ENCODE assay signal across 8 cellular contexts in the genomic region with DNA sequence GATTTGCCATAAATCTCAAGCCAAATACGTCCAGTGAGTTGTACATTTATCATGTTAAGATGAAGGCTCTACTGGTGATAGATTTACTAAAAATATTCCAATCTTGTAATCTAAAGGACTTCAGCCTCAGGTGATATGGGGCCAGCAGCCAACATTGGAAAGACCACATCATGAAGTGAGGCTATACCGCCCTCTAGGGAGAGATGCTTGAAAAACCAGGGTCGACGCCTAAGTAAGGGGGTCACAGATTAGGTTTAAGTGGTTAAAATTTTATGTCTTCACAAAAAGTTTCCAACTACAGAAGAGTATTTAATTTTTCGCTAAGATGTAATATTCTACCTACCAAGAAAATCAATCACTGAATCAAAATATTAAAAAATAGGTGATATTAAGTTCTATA. TPM values are rescaled to one million over a fixed set of nuclear protein-coding genes. Genes with fewer than 3 reads are reported as not detected.
DNase-seq lines count a peak whose midpoint lies in the region; ATAC-seq, FAIRE-seq and TF ChIP-seq lines count a peak whose summit lies in the region.

No MANE protein-coding gene starts in this region.

- H2BK5ac ChIP-seq in H1 (ENCODE audit: low read depth, low read length), result no peak overlapping the region

- POLR2A ChIA-PET in H1 (lab: Charles Lee; ENCODE audit: partially characterized antibody), result no interaction called here

- H4K20me1 ChIP-seq in MM.1S (ENCODE audit: insufficient read depth, low read length), result no peaks in the 10 kb centered on the region
- H4K20me1 ChIP-seq in H1 (replicated peaks in 1 of 2; ENCODE audit: control insufficient read depth in 1 of 2, insufficient read depth in 2 of 2, low read length in 2 of 2), result no peaks in the 10 kb centered on the region

- H3K9ac ChIP-seq in MM.1S (ENCODE audit: low read length) (no peak overlapping the region), H1 (replicated peaks in 1 of 4; ENCODE audit: extremely low read depth in 1 of 4, low read depth in 3 of 4, low read length in 3 of 4) (no peak overlapping the region)

- no peak overlapping the region for H3K18ac ChIP-seq in H1 (ENCODE audit: extremely low read depth, low read length)

- H3K4me3 ChIP-seq in cardiac muscle cell, result no peak overlapping the region
- H3K4me3 ChIP-seq in heart right ventricle, result no peak overlapping the region
- no peak overlapping the region for H3K4me3 ChIP-seq in MM.1S (ENCODE audit: low read length)
- no peak overlapping the region for H3K4me3 ChIP-seq in H1 (ENCODE audit: extremely low read depth in 1 of 4, insufficient read depth in 2 of 4, low read depth in 3 of 4, low read length in 4 of 4)
- no peak overlapping the region for H3K4me3 ChIP-seq in transverse colon
- H3K4me3 ChIP-seq in aorta (ENCODE audit: low read length in 2 of 2), result no peak overlapping the region

- no peaks in the 10 kb centered on the region; the same call in 1 of the 2 replicates for H3F3A ChIP-seq in MM.1S (ENCODE audit: insufficient read depth, low read length)

- WGBS in heart right ventricle, 2 donors, result 39% methylated on average over 5 of the region's 5 CpGs
- whole genome bisulfite sequencing in H1 (ENCODE audit: extremely low coverage in 1 of 2, insufficient coverage in 1 of 2, insufficient read length in 1 of 2, insufficient replicate concordance in 2 of 2, low coverage in 1 of 2, low lambda C conversion rate in 2 of 2, missing lambda C conversion rate in 1 of 2), 2 experiments, result 30% methylated on average over 5 of the region's 5 CpGs; no CpG with 5 or more reads in 1 of the 2 experiments
- 71 to 78% methylated on average over 2 to 5 of the region's 5 CpGs for WGBS in transverse colon (ENCODE audit: low coverage in 1 of 2), 2 donors
- WGBS in aorta, 2 donors, result 71 to 73% methylated on average over 5 of the region's 5 CpGs

- H4K5ac ChIP-seq in H1 (ENCODE audit: insufficient read length, low read depth, low read length), result no peak overlapping the region

- H3K4me2 ChIP-seq in MM.1S (ENCODE audit: low read depth, low read length) (peak overlapping the region; percentile 33; the same call in 1 of the 2 replicates), H1 (ENCODE audit: insufficient read depth in 1 of 2, low read depth in 2 of 2, low read length in 2 of 2) (no peak overlapping the region)

- H3K23ac ChIP-seq in H1 (ENCODE audit: insufficient read length), result no peak overlapping the region

- H2AFZ ChIP-seq in MM.1S (ENCODE audit: low read length) (no peak overlapping the region), H1 (ENCODE audit: low read length) (no peak overlapping the region; the same call in 1 of the 2 replicates)

- no peak overlapping the region for H3K14ac ChIP-seq in H1 (ENCODE audit: insufficient read length)

- no peak for TF ChIP-seq POLR2A in H1 (IDR thresholded peaks at IDR 0.05; ENCODE audit: control extremely low read depth in 1 of 2, low read depth in 2 of 2, low read length in 2 of 2)
- TF ChIP-seq POLR2A in transverse colon (IDR thresholded peaks at IDR 0.05), result no peak

- H3K36me3 ChIP-seq in cardiac muscle cell (no peaks in the 10 kb centered on the region), heart right ventricle (no peaks in the 10 kb centered on the region), MM.1S (replicated peaks; ENCODE audit: insufficient read depth, low read length) (no peaks in the 10 kb centered on the region), H1 (ENCODE audit: control insufficient read depth in 2 of 4, insufficient read depth in 4 of 4, low read length in 3 of 4) (no peaks in the 10 kb centered on the region), transverse colon (no peaks in the 10 kb centered on the region), aorta (ENCODE audit: control insufficient read depth in 1 of 2, insufficient read depth in 2 of 2, low read length in 1 of 2) (no peaks in the 10 kb centered on the region)

- intact Hi-C loops in heart right ventricle (cut with DNase I) (loop anchor here in 3 of 10 donors (10.0 kb wide), 2 partner anchors 204 to 654 kb away; no protein-coding TSS in a partner anchor), transverse colon (cut with DNase I; ENCODE audit: low total_unique reads) (no loop called here), aorta (cut with DNase I) (no loop called here)

- H2BK12ac ChIP-seq in H1 (ENCODE audit: low read depth, low read length), result no peak overlapping the region

- DNase-seq in cardiac muscle cell (ENCODE audit: low read depth in 1 of 2, low spot score in 1 of 2) (peak; percentile 23 to 34), heart right ventricle (no peak), MM.1S (peak; percentile 14), H1 (ENCODE audit: low read depth in 1 of 2, low spot score in 2 of 2) (peak in 1 of 2 experiments; percentile 54), transverse colon (no peak), aorta (no peak), OCI-M2 (lab: John Stamatoyannopoulos, UW; ENCODE audit: unreplicated experiment) (no peak)

- H2BK120ac ChIP-seq in H1 (replicated peaks; ENCODE audit: low read depth, low read length), result no peak overlapping the region

- no peak overlapping the region for H3K56ac ChIP-seq in H1 (replicated peaks; ENCODE audit: insufficient read length, low read depth, low read length)

- H3K79me2 ChIP-seq in MM.1S (ENCODE audit: low read length), result peaks cover 93% of the 10 kb centered on the region
- no peaks in the 10 kb centered on the region for H3K79me2 ChIP-seq in H1 (ENCODE audit: control insufficient read depth in 1 of 2, insufficient read depth in 2 of 2, low read length in 2 of 2)

- H3K4me1 ChIP-seq in cardiac muscle cell (ENCODE audit: low read depth) (peaks cover 8% of the 10 kb centered on the region), heart right ventricle (peaks cover 0 to 3% (median 0%) of the 10 kb centered on the region in 9 donors), MM.1S (ENCODE audit: low read length) (peaks cover 26% of the 10 kb centered on the region), H1 (replicated peaks in 1 of 4; ENCODE audit: control insufficient read depth in 3 of 4, insufficient read depth in 4 of 4, low read length in 3 of 4) (peaks cover 0 to 3% (median 0%) of the 10 kb centered on the region in 4 experiments; a peak in 3 of 7 replicates), transverse colon (peaks cover 0 to 19% (median 2%) of the 10 kb centered on the region in 4 donors), aorta (ENCODE audit: control insufficient read depth in 1 of 2, insufficient read depth in 2 of 2, low read length in 2 of 2) (no peaks in the 10 kb centered on the region)

- TF ChIP-seq RAD21 in H1 (IDR thresholded peaks at IDR 0.05 in 1 of 2, conservative IDR thresholded peaks at IDR 0.05 in 1 of 2; ENCODE audit: low read depth in 2 of 2, low read length in 2 of 2), result peak; percentile 80 to 85

- no peak overlapping the region for H4K91ac ChIP-seq in H1 (replicated peaks; ENCODE audit: insufficient read length, low read length)

- ATAC-seq in heart right ventricle (no peak), aorta (ENCODE audit: low FRiP score) (no peak), HG02588 (IDR thresholded peaks at IDR 0.05; ENCODE audit: unreplicated experiment) (no peak)

- no peak overlapping the region for H2AK5ac ChIP-seq in H1 (ENCODE audit: low read depth, low read length)

- TF ChIP-seq EP300 in H1 (IDR thresholded peaks at IDR 0.05; ENCODE audit: borderline replicate concordance in 1 of 2, low read depth in 2 of 2, low read length in 2 of 2), result no peak
- TF ChIP-seq EP300 in transverse colon (IDR thresholded peaks at IDR 0.05; ENCODE audit: low read depth), result no peak

- FAIRE-seq in H1 (lab: Jason Lieb, UNC), result peak; percentile 91

- TF ChIP-seq CTCF in cardiac muscle cell (IDR thresholded peaks at IDR 0.05; ENCODE audit: low read depth, low read length) (peak; percentile 46), heart right ventricle (IDR thresholded peaks at IDR 0.05) (peak in 2 of 9 donors; percentile 6 to 39), MM.1S (IDR thresholded peaks at IDR 0.05; ENCODE audit: low read length) (peak; percentile 57), H1 (IDR thresholded peaks at IDR 0.05; ENCODE audit: control extremely low read depth in 1 of 3, insufficient read depth in 1 of 3, low read depth in 1 of 3, low read length in 3 of 3) (peak; percentile 36 to 70 (median 68)), transverse colon (IDR thresholded peaks at IDR 0.05) (peak in 3 of 5 experiments; percentile 18 to 20 (median 20))

- H3K4ac ChIP-seq in H1 (replicated peaks; ENCODE audit: insufficient read length, low read depth, low read length), result no peak overlapping the region

- no peaks in the 10 kb centered on the region for H3K79me1 ChIP-seq in H1 (ENCODE audit: low read depth, low read length)

- no peaks in the 10 kb centered on the region for H3K9me2 ChIP-seq in MM.1S (replicated peaks; ENCODE audit: insufficient read depth, low read length)

- H3K23me2 ChIP-seq in H1 (ENCODE audit: low read depth, low read length), result no peaks in the 10 kb centered on the region

- CTCF ChIA-PET in H1 (lab: Charles Lee; ENCODE audit: partially characterized antibody), result interaction anchor here (0.6 to 3.4 kb wide), 30 partner anchors 9 to 1833 kb away, joined by 3 to 15 read pairs (median 4); a partner anchor contains a TSS

- H2BK15ac ChIP-seq in H1 (ENCODE audit: low read length), result no peak overlapping the region

- no peaks in the 10 kb centered on the region for H3K9me3 ChIP-seq in cardiac muscle cell (ENCODE audit: low read depth)
- H3K9me3 ChIP-seq in heart right ventricle, result no peaks in the 10 kb centered on the region
- H3K9me3 ChIP-seq in MM.1S (replicated peaks; ENCODE audit: insufficient read depth, low read length), result no peaks in the 10 kb centered on the region
- no peaks in the 10 kb centered on the region for H3K9me3 ChIP-seq in H1 (ENCODE audit: insufficient read depth in 2 of 2, low read depth in 1 of 2, low read length in 1 of 2)
- no peaks in the 10 kb centered on the region for H3K9me3 ChIP-seq in transverse colon
- H3K9me3 ChIP-seq in aorta (ENCODE audit: control insufficient read depth, low read length), result no peaks in the 10 kb centered on the region

- no peak overlapping the region for H4K8ac ChIP-seq in H1 (ENCODE audit: extremely low read depth, insufficient read depth, low read length)

- in situ Hi-C loops in transverse colon (cut with MboI; ENCODE audit: low pct_ligation_motif_present in 1 of 4, low pct_unique_long_range_greater_than_20kb in 1 of 4, low sequenced_read_pairs in 3 of 4), result loop anchor here in 1 of 4 donors (10.0 kb wide), 1 partner anchor 214 kb away; no protein-coding TSS in a partner anchor

- H3K27me3 ChIP-seq in cardiac muscle cell, result peaks cover 6% of the 10 kb centered on the region
- H3K27me3 ChIP-seq in heart right ventricle, result no peaks in the 10 kb centered on the region
- no peaks in the 10 kb centered on the region for H3K27me3 ChIP-seq in MM.1S (replicated peaks; ENCODE audit: insufficient read depth, low read length)
- H3K27me3 ChIP-seq in H1 (replicated peaks in 1 of 4; ENCODE audit: control insufficient read depth in 3 of 4, extremely low read depth in 1 of 4, insufficient read depth in 3 of 4, low read length in 3 of 4), result no peaks in the 10 kb centered on the region
- no peaks in the 10 kb centered on the region for H3K27me3 ChIP-seq in transverse colon
- no peaks in the 10 kb centered on the region for H3K27me3 ChIP-seq in aorta (ENCODE audit: control insufficient read depth in 1 of 2, insufficient read depth in 2 of 2, low read length in 1 of 2)

- no peak overlapping the region for H2BK20ac ChIP-seq in H1 (ENCODE audit: low read length)

- H3K27ac ChIP-seq in cardiac muscle cell (no peak overlapping the region), heart right ventricle (no peak overlapping the region), MM.1S (ENCODE audit: low read length) (peak overlapping the region; percentile 34; the same call in 1 of the 2 replicates), H1 (ENCODE audit: low read depth, low read length) (no peak overlapping the region), transverse colon (no peak overlapping the region), aorta (ENCODE audit: low read depth in 1 of 2, low read length in 2 of 2) (no peak overlapping the region)

RNA-seq across cellular contexts. Expression of a gene that starts 33.3 kb away (rescaled TPM):
- total RNA-seq in cardiac muscle cell (not detected in 2 replicates), heart right ventricle (10 to 100 TPM in 1 of 10 donors, 1 to 10 TPM in 7, under 1 TPM in 2; 0.77 to 18.9 (median 1.4) TPM), transverse colon (10 to 100 TPM in 2 of 4 donors, 1 to 10 TPM in 2; 5.2 to 64.7 (median 14.5) TPM), aorta (10 to 100 TPM; 53.2 to 81.8 TPM)
- polyA plus RNA-seq in cardiac muscle cell (0.19 TPM in 1 of 2 replicates, not detected in the other), heart right ventricle (1 to 10 TPM in 1 of 2 donors, under 1 TPM in 1; 0.88 to 1.0 TPM), H1 (2011; rRNA removed) (0.24 and 0.33 TPM in 2 replicates), aorta (10 to 100 TPM in 1 of 2 donors, 1 to 10 TPM in 1; 7.6 to 32.1 TPM)
- 1.3 and 1.6 TPM in 2 replicates for total RNA-seq in H1 (2021; fragmentation: NEBNext Ultra II Directional; extraction: Animal tissue kit (Norgen Biotek cat#: 25700))
- 0.53 TPM for polyA plus RNA-seq in H1 (2011; cell fraction: cytosol; rRNA removed)
- polyA plus RNA-seq in H1 (2011; cell fraction: nucleus; rRNA removed), result 0.87 TPM
- 0.69 to 1.0 TPM (median 0.74 TPM) in 4 replicates for polyA plus RNA-seq in H1 (2012, experiment 1 of 2)
- not detected for polyA plus RNA-seq in H1 (2012, experiment 2 of 2)
- 0.34 TPM for polyA plus RNA-seq in H1 (2013, experiment 1 of 2)
- polyA plus RNA-seq in H1 (2013, experiment 2 of 2), result 0.61 TPM
- polyA minus RNA-seq in H1 (2011; rRNA and poly(A)+ RNA removed), result 1.4 and 3.5 TPM in 2 replicates
- polyA minus RNA-seq in H1 (2011; cell fraction: cytosol; rRNA and poly(A)+ RNA removed), result 0.15 TPM
- polyA minus RNA-seq in H1 (2011; cell fraction: nucleus; rRNA and poly(A)+ RNA removed), result 2.8 TPM

Comparison
In these comparisons a context has a peak if more than half of its experiments do, and no peak if none do; other contexts are left out.
1. DNase-seq: peak in cardiac muscle cell (2 of 2) and MM.1S (single experiment); none in heart right ventricle (0 of 2), transverse colon (single experiment), aorta (0 of 2) and OCI-M2 (single experiment).